In genomic region chr7:106345421-106346166, GRCh38 we compare ENCODE assay signal across 9 cellular contexts.
DNase-seq lines count a peak whose midpoint lies in the region; ATAC-seq lines count a peak whose summit lies in the region.
"Had no signal": no experiment of that assay in that cellular context is flagged by ENCODE, and none has a peak within 500 bp of the region (broad histone marks: within the 10 kb centered on the region; RNA-seq: fewer than 3 reads in every experiment).

No MANE protein-coding gene starts in this region.

- H3K9me3 Mint-ChIP-seq in T-helper 1 cell treated with Interleukin-12 subunit alpha and Interleukin-12 subunit beta and Interleukin-4 antibody, amounts not matched to agents 30 μg/mL and 1 μg/mL, for 36 hours = peaks cover 50% of the 10 kb centered on the region

- ATAC-seq in GM18867 (IDR thresholded peaks at IDR 0.05; ENCODE audit: unreplicated experiment) = no peak

- DNase-seq in DMS53 (lab: John Stamatoyannopoulos, UW) (peak; percentile 25), DMS53 treated with DMSO at 0.1 percent for 48 hours (lab: John Stamatoyannopoulos, UW; ENCODE audit: unreplicated experiment) (no peak), dermis blood vessel endothelial cell (peak; percentile 56), HT-29 (ENCODE audit: low spot score) (no peak), ureter (ENCODE audit: low spot score) (no peak)
- DNase-seq in stimulated activated CD8-positive, alpha-beta memory T cell treated with anti-CD3 and anti-CD28 coated beads, Interleukin-15, amount 100 ng/mL, for 48 hours (ENCODE audit: low read depth in 2 of 2) = peak; percentile 37 to 43
- DNase-seq: NCI-H2029 treated with DMSO at 0.1 percent for 48 hours had no signal

- H3K36me3 Mint-ChIP-seq in T-helper 1 cell treated with Interleukin-12 subunit alpha and Interleukin-12 subunit beta and Interleukin-4 antibody, amounts not matched to agents 30 μg/mL and 1 μg/mL, for 36 hours (ENCODE audit: low read depth) = peaks cover 32% of the 10 kb centered on the region

- peaks cover 36% of the 10 kb centered on the region for H3K4me1 Mint-ChIP-seq in T-helper 1 cell treated with Interleukin-12 subunit alpha and Interleukin-12 subunit beta and Interleukin-4 antibody, amounts not matched to agents 30 μg/mL and 1 μg/mL, for 36 hours (ENCODE audit: low read depth)

- peak overlapping the region; percentile 36 for H3K4me3 Mint-ChIP-seq in T-helper 1 cell treated with Interleukin-12 subunit alpha and Interleukin-12 subunit beta and Interleukin-4 antibody, amounts not matched to agents 30 μg/mL and 1 μg/mL, for 36 hours

- no peaks in the 10 kb centered on the region for H3K27me3 Mint-ChIP-seq in T-helper 1 cell treated with Interleukin-12 subunit alpha and Interleukin-12 subunit beta and Interleukin-4 antibody, amounts not matched to agents 30 μg/mL and 1 μg/mL, for 36 hours (ENCODE audit: low read depth)

- peak overlapping the region; percentile 95 for H3K27ac Mint-ChIP-seq in T-helper 1 cell treated with Interleukin-12 subunit alpha and Interleukin-12 subunit beta and Interleukin-4 antibody, amounts not matched to agents 30 μg/mL and 1 μg/mL, for 36 hours

Comparison
In these comparisons a context has a peak if more than half of its experiments do, and no peak if none do; other contexts are left out.
1. DNase-seq: peak in DMS53 (single experiment), dermis blood vessel endothelial cell (single experiment) and stimulated activated CD8-positive, alpha-beta memory T cell treated with anti-CD3 and anti-CD28 coated beads, Interleukin-15, amount 100 ng/mL, for 48 hours (2 of 2); none in DMS53 treated with DMSO at 0.1 percent for 48 hours (single experiment), HT-29 (single experiment) and ureter (single experiment).